Comparison of ENCODE assay signal across 24 cellular contexts in the genomic region with DNA sequence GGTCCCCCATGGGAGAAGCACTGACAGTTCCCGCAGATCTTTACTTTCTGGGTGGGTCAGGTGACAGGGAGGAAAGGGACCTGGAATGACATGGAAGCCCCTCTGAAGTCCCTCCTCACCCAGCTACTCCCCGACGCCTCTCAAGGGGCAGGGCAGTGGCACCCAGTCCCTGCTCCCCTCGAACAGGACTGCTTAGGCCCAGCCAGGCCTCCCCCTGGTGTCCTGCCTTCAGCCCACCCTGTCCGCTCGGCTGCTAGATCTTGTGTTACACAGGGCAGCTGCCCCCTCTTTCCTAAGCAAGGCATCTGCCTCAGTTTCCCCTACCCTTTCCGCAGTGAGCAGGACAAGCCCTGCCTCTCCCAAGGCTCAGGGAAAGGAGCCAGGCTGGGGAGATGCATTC.
"Had no signal": no experiment of that assay in that cellular context is flagged by ENCODE, and none has a peak within 500 bp of the region (broad histone marks: within the 10 kb centered on the region; RNA-seq: fewer than 3 reads in every experiment).

No MANE protein-coding gene starts in this region.

- H3K4me1 ChIP-seq: right lobe of liver, tibial artery had no signal

- H3K9me3 Mint-ChIP-seq: endodermal cell; memory B cell; naive thymus-derived CD4-positive, alpha-beta T cell; nephron progenitor cell; stimulated activated naive B cell treated with anti-CD40 and anti-IgM and Interleukin-4, amounts not matched to agents 10 μg/mL and 1 μg/mL and 100 μg/mL, for 72 hours; type B pancreatic cell had no signal

- ATAC-seq: esophagus mucosa; gastrocnemius medialis; left lobe of liver; naive thymus-derived CD4-positive, alpha-beta T cell; right lobe of liver; stimulated activated naive B cell treated with anti-CD40 and anti-IgM and Interleukin-4, amounts not matched to agents 10 μg/mL and 1 μg/mL and 100 μg/mL, for 72 hours had no signal

- H3K27ac ChIP-seq: epithelial cell of prostate, gastrocnemius medialis, ovary, right lobe of liver, testis, tibial artery had no signal

- H3K4me3 ChIP-seq: gastrocnemius medialis, lung, ovary, right lobe of liver, testis, tibial artery had no signal

- H3K4me3 Mint-ChIP-seq: endodermal cell; memory B cell; naive thymus-derived CD4-positive, alpha-beta T cell; nephron progenitor cell; stimulated activated naive B cell treated with anti-CD40 and anti-IgM and Interleukin-4, amounts not matched to agents 10 μg/mL and 1 μg/mL and 100 μg/mL, for 72 hours; type B pancreatic cell had no signal

- H3K27me3 ChIP-seq: gastrocnemius medialis, ovary, right lobe of liver, testis had no signal

- H3K36me3 Mint-ChIP-seq: memory B cell; naive thymus-derived CD4-positive, alpha-beta T cell; stimulated activated naive B cell treated with anti-CD40 and anti-IgM and Interleukin-4, amounts not matched to agents 10 μg/mL and 1 μg/mL and 100 μg/mL, for 72 hours; type B pancreatic cell had no signal

- H3K27ac Mint-ChIP-seq: endodermal cell; memory B cell; naive thymus-derived CD4-positive, alpha-beta T cell; nephron progenitor cell had no signal

- H3K36me3 ChIP-seq: gastrocnemius medialis, ovary, right lobe of liver, tibial artery had no signal

- DNase-seq: caudate nucleus; cerebellar nuclear complex; effector CD8-positive, alpha-beta T cell; foreskin fibroblast; gastrocnemius medialis; midbrain; naive thymus-derived CD4-positive, alpha-beta T cell; nephron progenitor cell; occipital lobe; retina; stimulated activated CD4-positive, alpha-beta T cell treated with anti-CD3 and anti-CD28 coated beads, Interleukin-4, amount 100 ng/mL, for 4 hours; stimulated activated naive B cell treated with anti-CD40 and anti-IgM and Interleukin-4, amounts not matched to agents 10 μg/mL and 1 μg/mL and 100 μg/mL, for 72 hours; substantia nigra; testis had no signal
